ENCODE assay signal across 8 cellular contexts in the genomic region with DNA sequence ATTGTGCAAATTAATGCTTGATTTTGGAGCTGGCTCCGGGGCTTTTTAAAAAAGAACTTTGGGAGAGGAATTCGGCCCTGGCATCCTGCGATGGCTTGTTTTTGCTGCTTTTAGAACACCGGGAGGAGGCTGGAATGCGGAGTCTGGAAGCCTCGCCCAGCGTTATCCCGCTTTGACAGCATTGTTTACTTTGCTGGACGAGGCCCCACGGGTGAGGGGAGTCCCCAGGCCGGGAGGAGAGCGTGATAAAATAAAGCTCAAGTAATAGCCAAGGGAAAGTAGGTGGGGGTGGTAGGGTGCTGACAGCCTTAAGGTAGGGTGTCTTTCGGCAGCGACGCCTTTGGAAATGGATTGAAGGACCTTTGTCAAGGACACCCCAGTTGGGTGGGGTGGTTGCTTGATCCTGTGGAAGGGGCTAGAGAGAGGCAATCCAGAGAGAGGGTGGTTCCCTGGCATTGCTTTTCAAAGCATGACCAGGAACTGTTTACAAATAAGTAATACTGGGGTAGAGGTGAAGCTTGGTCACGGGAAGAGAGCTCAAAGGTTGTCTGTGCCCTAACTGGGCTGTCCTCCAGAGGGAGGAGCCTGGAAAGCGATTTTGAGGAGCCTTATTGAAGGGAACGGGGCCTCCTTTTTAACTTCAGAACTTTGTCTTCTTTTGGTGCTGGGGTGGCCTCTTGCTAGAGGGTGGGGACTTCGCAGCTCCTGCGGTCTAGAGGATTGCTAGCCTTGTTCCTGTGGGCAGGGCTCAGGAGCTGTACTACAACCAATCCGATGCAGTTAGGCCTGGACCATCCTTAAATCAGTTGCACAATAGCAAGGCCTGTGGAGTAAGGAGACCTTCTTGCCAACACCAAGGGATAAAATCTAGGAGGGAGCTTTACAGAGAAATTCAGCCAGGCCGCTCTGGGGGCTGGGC. TPM values are rescaled to one million over a fixed set of nuclear protein-coding genes. Genes with fewer than 3 reads are reported as not detected.
DNase-seq lines count a peak whose midpoint lies in the region; ATAC-seq and TF ChIP-seq lines count a peak whose summit lies in the region.

No MANE protein-coding gene starts in this region.

- H3K27ac ChIP-seq in SJCRH30: peak overlapping the region; percentile 65
- H3K27ac ChIP-seq in body of pancreas: peak overlapping the region; percentile 89 to 99 (median 98)

- no peaks in the 10 kb centered on the region for H3K9me3 ChIP-seq in SJCRH30 (replicated peaks)
- no peaks in the 10 kb centered on the region for H3K9me3 ChIP-seq in body of pancreas

- H3K36me3 ChIP-seq in SJCRH30 (peaks cover 15% of the 10 kb centered on the region; the same call in 1 of the 2 replicates), body of pancreas (replicated peaks in 1 of 2; ENCODE audit: insufficient read depth in 1 of 2, low read depth in 2 of 2) (no peaks in the 10 kb centered on the region)

- H3K27me3 ChIP-seq in SJCRH30 (no peaks in the 10 kb centered on the region), body of pancreas (no peaks in the 10 kb centered on the region)

- WGBS in body of pancreas, 2 donors: 1 to 3% methylated on average over 21 to 22 of the region's 22 CpGs

- H3K4me3 ChIP-seq in SJCRH30 (peak overlapping the region; percentile 76), body of pancreas (peak overlapping the region; percentile 72 to 88)

- intact Hi-C loops in body of pancreas (cut with DNase I): no loop called here

- ATAC-seq in HG02885 (IDR thresholded peaks at IDR 0.05; ENCODE audit: poor library complexity, unreplicated experiment): peak; percentile 45
- peak; percentile 54 for ATAC-seq in body of pancreas
- no peak for ATAC-seq in GM21528 (IDR thresholded peaks at IDR 0.05; ENCODE audit: low FRiP score, unreplicated experiment)

- peak; percentile 93 for DNase-seq in GM04504 (ENCODE audit: low read depth)
- peak; percentile 44 to 66 for DNase-seq in SJCRH30
- peak; percentile 65 to 87 (median 78) for DNase-seq in body of pancreas
- peak in 39 of 51 donors; percentile 11 to 75 (median 38) for DNase-seq in hypothalamus (lab: John Stamatoyannopoulos, UW)
- DNase-seq in renal cortical epithelial cell (ENCODE audit: low read depth): peak; percentile 94
- no peak for DNase-seq in effector CD8-positive, alpha-beta T cell (lab: John Stamatoyannopoulos, UW)

- TF ChIP-seq POLR2A in body of pancreas (IDR thresholded peaks at IDR 0.05): peak; percentile 19 to 63 (median 54)

- peaks cover 6% of the 10 kb centered on the region; the same call in 1 of the 2 replicates for H3K4me1 ChIP-seq in SJCRH30
- peaks cover 38% of the 10 kb centered on the region for H3K4me1 ChIP-seq in body of pancreas

- TF ChIP-seq CTCF in body of pancreas (IDR thresholded peaks at IDR 0.05): peak in 1 of 7 experiments; percentile 11

RNA-seq across cellular contexts. Expression of a gene that starts 1.2 kb away (rescaled TPM):
- total RNA-seq in SJCRH30 (2014; rRNA removed; shearing (Covaris generic)): 51.0 and 52.8 TPM in 2 replicates
- total RNA-seq in body of pancreas (10 to 100 TPM; 44.9 to 47.1 TPM), renal cortical epithelial cell (30.9 and 61.1 TPM in 2 replicates)

RNA-seq across cellular contexts. Expression of a gene that starts 22.7 kb away (rescaled TPM):
- 4.3 and 5.2 TPM in 2 replicates for total RNA-seq in SJCRH30 (2014; rRNA removed; shearing (Covaris generic))
- total RNA-seq in body of pancreas (1 to 10 TPM in 1 of 2 donors, under 1 TPM in 1; 0.66 to 1.6 TPM), renal cortical epithelial cell (27.4 and 41.8 TPM in 2 replicates)

RNA-seq across cellular contexts. Expression of a gene that starts 36.3 kb away (rescaled TPM):
- not detected in 2 replicates for total RNA-seq in SJCRH30 (2014; rRNA removed; shearing (Covaris generic))
- total RNA-seq in body of pancreas (not detected), renal cortical epithelial cell (not detected in 2 replicates)
